Comparison of ENCODE assay signal across 8 cellular contexts in the genomic region with DNA sequence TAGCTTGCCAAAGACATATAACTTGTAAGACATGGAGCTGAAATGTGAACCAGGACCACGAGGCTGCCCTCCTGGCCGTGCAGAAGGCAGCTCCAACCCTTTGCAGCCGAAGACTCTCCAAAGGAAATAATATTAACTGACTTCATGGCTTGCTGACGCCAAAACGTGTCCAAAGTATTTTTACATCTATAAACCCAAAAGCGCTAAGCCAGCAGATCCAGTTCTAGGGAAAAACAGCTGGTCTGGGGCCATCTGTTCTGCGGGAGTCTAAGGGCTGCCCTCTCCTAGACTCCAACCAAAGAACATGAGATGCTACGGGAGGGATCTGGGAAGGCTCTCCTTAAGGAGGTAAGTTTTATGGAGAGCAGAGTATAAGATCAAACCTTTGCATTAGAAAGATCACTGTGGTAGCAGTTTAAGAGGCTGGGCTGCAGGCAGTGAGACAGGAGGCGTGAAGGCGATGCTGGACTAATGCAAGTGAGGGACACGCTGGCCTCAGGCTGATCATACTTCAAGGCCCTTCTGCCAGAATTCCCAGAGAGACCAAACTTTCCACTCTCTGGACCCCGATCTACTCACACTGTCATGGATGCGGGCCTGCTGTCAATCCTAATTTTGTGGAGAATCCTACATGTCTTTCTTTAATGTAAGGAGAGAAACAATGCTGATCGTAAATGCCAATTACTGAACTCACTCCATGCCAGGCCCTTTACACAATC. TPM values are rescaled to one million over a fixed set of nuclear protein-coding genes. Genes with fewer than 3 reads are reported as not detected.
DNase-seq lines count a peak whose midpoint lies in the region; ATAC-seq and TF ChIP-seq lines count a peak whose summit lies in the region.

No MANE protein-coding gene starts in this region.

- peak overlapping the region; percentile 64 for H3K9ac ChIP-seq in IMR-90 (ENCODE audit: low read depth, low read length)

- TF ChIP-seq POLR2A in IMR-90 (IDR thresholded peaks at IDR 0.05; ENCODE audit: low read depth, low read length): no peak

- H3K18ac ChIP-seq in IMR-90 (ENCODE audit: low read depth, low read length): no peak overlapping the region

- dilution Hi-C loops in IMR-90 (cut with HindIII; ENCODE audit: low sequenced_read_pairs, unreplicated experiment): no loop called here

- H3K4me1 ChIP-seq in ACC112 (ENCODE audit: control insufficient read depth, insufficient read depth, low read length, unreplicated experiment) (peaks cover 38% of the 10 kb centered on the region), IMR-90 (ENCODE audit: control insufficient read depth, insufficient read depth, low read length) (peaks cover 6% of the 10 kb centered on the region)

- H4K91ac ChIP-seq in IMR-90 (ENCODE audit: insufficient read depth, low read depth, low read length): no peak overlapping the region

- H3K14ac ChIP-seq in IMR-90 (replicated peaks; ENCODE audit: low read depth, low read length): peak overlapping the region; percentile 63; the same call in 1 of the 2 replicates

- WGBS in IMR-90 (ENCODE audit: extremely low coverage in 2 of 2, insufficient read length in 1 of 2), 2 experiments: 93% methylated on average over 4 of the region's 14 CpGs; no CpG with 5 or more reads in 1 of the 2 experiments

- no peaks in the 10 kb centered on the region for H4K20me1 ChIP-seq in IMR-90 (ENCODE audit: insufficient read depth, low read length)

- H3K27me3 ChIP-seq in ACC112 (ENCODE audit: insufficient read depth, low read length) (no peaks in the 10 kb centered on the region), IMR-90 (ENCODE audit: control insufficient read depth, insufficient read depth, low read length) (no peaks in the 10 kb centered on the region)

- peaks cover 9% of the 10 kb centered on the region for H3K4me1 Mint-ChIP-seq in central memory CD8-positive, alpha-beta T cell
- H3K4me1 Mint-ChIP-seq in naive B cell: peaks cover 29 to 39% (median 32%) of the 10 kb centered on the region in 3 donors

- peaks cover 4% of the 10 kb centered on the region for H3K36me3 Mint-ChIP-seq in central memory CD8-positive, alpha-beta T cell (ENCODE audit: insufficient read depth)
- no peaks in the 10 kb centered on the region for H3K36me3 Mint-ChIP-seq in naive B cell

- no peaks in the 10 kb centered on the region for H3K9me3 ChIP-seq in IMR-90 (ENCODE audit: control insufficient read depth, insufficient read depth, low read length)

- no peak overlapping the region for H3K27ac ChIP-seq in ACC112 (ENCODE audit: low read depth, low read length)
- no peak overlapping the region for H3K27ac ChIP-seq in IMR-90 (ENCODE audit: insufficient read depth, low read length)

- CTCF ChIA-PET in IMR-90 (lab: Yijun Ruan, JAX): interaction anchor here (0.6 kb wide), 4 partner anchors 31 to 1231 kb away, joined by 3 to 4 read pairs (median 3); no protein-coding TSS in a partner anchor

- POLR2A ChIA-PET in IMR-90 (lab: Charles Lee; ENCODE audit: unreplicated experiment): no interaction called here

- no peaks in the 10 kb centered on the region for H3K36me3 ChIP-seq in ACC112 (ENCODE audit: insufficient read depth, low read length)
- no peaks in the 10 kb centered on the region for H3K36me3 ChIP-seq in IMR-90 (ENCODE audit: control insufficient read depth, insufficient read depth, low read length)

- H3K4ac ChIP-seq in IMR-90 (ENCODE audit: low read depth, low read length): peak overlapping the region; percentile 51; the same call in 1 of the 2 replicates

- peaks cover 5 to 10% of the 10 kb centered on the region in 2 experiments; a peak in 2 of 4 replicates for H3K79me1 ChIP-seq in IMR-90 (ENCODE audit: low read depth in 1 of 2, low read length in 2 of 2)

- no peak overlapping the region for H2BK15ac ChIP-seq in IMR-90 (ENCODE audit: low read depth, low read length)

- peak overlapping the region; percentile 84 for H3K4me3 Mint-ChIP-seq in central memory CD8-positive, alpha-beta T cell
- peak overlapping the region; percentile 76 to 97 (median 94) for H3K4me3 Mint-ChIP-seq in naive B cell

- H3K27ac Mint-ChIP-seq in central memory CD8-positive, alpha-beta T cell (ENCODE audit: low read depth): no peak overlapping the region
- peak overlapping the region; percentile 33 to 97 (median 92) for H3K27ac Mint-ChIP-seq in naive B cell

- H2BK5ac ChIP-seq in IMR-90 (ENCODE audit: low read depth, low read length, poor library complexity, severe bottlenecking): no peak overlapping the region

- DNase-seq in IMR-90 (no peak), naive B cell (no peak), NCI-H446 (lab: John Stamatoyannopoulos, UW) (no peak), NCI-H1436 (lab: John Stamatoyannopoulos, UW) (no peak)
- DNase-seq in central memory CD8-positive, alpha-beta T cell (ENCODE audit: low spot score in 2 of 2): no peak
- no peak for DNase-seq in effector CD8-positive, alpha-beta T cell (lab: John Stamatoyannopoulos, UW)

- peak overlapping the region; percentile 33 for H2AK9ac ChIP-seq in IMR-90 (replicated peaks; ENCODE audit: low read depth, low read length, poor library complexity)

- no TSS peak for BruUV-seq in IMR-90 (replicated peaks; lab: Mats Ljungman, UMichigan)

- no peak overlapping the region for H2AK5ac ChIP-seq in IMR-90 (ENCODE audit: low read depth, low read length)

- peak overlapping the region; percentile 20; the same call in 1 of the 2 replicates for H3K56ac ChIP-seq in IMR-90 (ENCODE audit: extremely low read depth, insufficient read depth, low read length)

- no peaks in the 10 kb centered on the region for H3K79me2 ChIP-seq in ACC112 (ENCODE audit: control insufficient read depth, insufficient read depth, low read length, unreplicated experiment)

- peak overlapping the region; percentile 66 for H2AFZ ChIP-seq in ACC112 (ENCODE audit: low read length, unreplicated experiment)
- H2AFZ ChIP-seq in IMR-90 (replicated peaks; ENCODE audit: low read length, poor library complexity): peak overlapping the region; percentile 92

- ATAC-seq in IMR-90 (ENCODE audit: low read depth) (no peak), naive B cell (ENCODE audit: low read depth in 2 of 2) (no peak), GM18520 (IDR thresholded peaks at IDR 0.05; ENCODE audit: unreplicated experiment) (no peak)
- ATAC-seq in central memory CD8-positive, alpha-beta T cell (replicated peaks; ENCODE audit: extremely low read depth, poor library complexity, severe bottlenecking): no peak

- intact Hi-C loops in IMR-90 (cut with micrococcal nuclease): no loop called here

- in situ Hi-C loops in IMR-90 (cut with MboI; ENCODE audit: low sequenced_read_pairs): no loop called here

- peaks cover 6% of the 10 kb centered on the region for H3K9me1 ChIP-seq in IMR-90 (ENCODE audit: insufficient read depth, low read length)

- peak overlapping the region; percentile 79 for H4K5ac ChIP-seq in IMR-90 (ENCODE audit: low read depth, low read length)

- peak overlapping the region; percentile 45 for H3K4me2 ChIP-seq in IMR-90 (ENCODE audit: low read depth, low read length)

- H3K9me3 Mint-ChIP-seq in central memory CD8-positive, alpha-beta T cell: no peaks in the 10 kb centered on the region
- H3K9me3 Mint-ChIP-seq in naive B cell: no peaks in the 10 kb centered on the region

- no peak for TF ChIP-seq RAD21 in IMR-90 (IDR thresholded peaks at IDR 0.05; ENCODE audit: low read length)

- H3K23ac ChIP-seq in IMR-90 (ENCODE audit: low read depth, low read length): no peak overlapping the region

- H3K4me3 ChIP-seq in ACC112 (ENCODE audit: low read depth, low read length) (peak overlapping the region; percentile 78), IMR-90 (ENCODE audit: insufficient read depth, low read depth, low read length) (peak overlapping the region; percentile 79)

- H4K8ac ChIP-seq in IMR-90 (ENCODE audit: low read depth in 2 of 2, low read length in 2 of 2): peak overlapping the region; percentile 61 to 79; a peak in 3 of 4 replicates

- H3K27me3 Mint-ChIP-seq in central memory CD8-positive, alpha-beta T cell: no peaks in the 10 kb centered on the region
- no peaks in the 10 kb centered on the region for H3K27me3 Mint-ChIP-seq in naive B cell

- H2BK20ac ChIP-seq in IMR-90 (ENCODE audit: low read depth, low read length): no peak overlapping the region

- H2BK120ac ChIP-seq in IMR-90 (ENCODE audit: low read depth, low read length): no peak overlapping the region

- TF ChIP-seq CTCF in IMR-90 (conservative IDR thresholded peaks at IDR 0.05; ENCODE audit: low read depth, low read length): no peak

TF ChIP-seq in IMR-90, 13 proteins besides CTCF, POLR2A, EP300 and RAD21 (continues in another document):
- TF ChIP-seq NFE2L2 (IDR thresholded peaks at IDR 0.05; ENCODE audit: low read depth, low read length) (no peak), SMC3 (IDR thresholded peaks at IDR 0.05; ENCODE audit: low read depth, low read length) (no peak), MXI1 (IDR thresholded peaks at IDR 0.05; ENCODE audit: borderline replicate concordance, low read depth, low read length) (no peak), MAFK (IDR thresholded peaks at IDR 0.05; ENCODE audit: low read depth, low read length) (no peak), RFX5 (IDR thresholded peaks at IDR 0.05; ENCODE audit: low read depth, low read length) (no peak), FOS (IDR thresholded peaks at IDR 0.05; ENCODE audit: low read depth, low read length) (no peak)
- TF ChIP-seq, protein P1, sequence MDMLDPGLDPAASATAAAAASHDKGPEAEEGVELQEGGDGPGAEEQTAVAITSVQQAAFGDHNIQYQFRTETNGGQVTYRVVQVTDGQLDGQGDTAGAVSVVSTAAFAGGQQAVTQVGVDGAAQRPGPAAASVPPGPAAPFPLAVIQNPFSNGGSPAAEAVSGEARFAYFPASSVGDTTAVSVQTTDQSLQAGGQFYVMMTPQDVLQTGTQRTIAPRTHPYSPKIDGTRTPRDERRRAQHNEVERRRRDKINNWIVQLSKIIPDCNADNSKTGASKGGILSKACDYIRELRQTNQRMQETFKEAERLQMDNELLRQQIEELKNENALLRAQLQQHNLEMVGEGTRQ (IDR thresholded peaks at IDR 0.05; ENCODE audit: low read depth, low read length): no peak

RNA-seq across cellular contexts. Expression of gene TMEM53, which starts 1.2 kb away (rescaled TPM):
- total RNA-seq in IMR-90 (2012; rRNA removed): 2.2 and 2.7 TPM in 2 replicates
- polyA plus RNA-seq in IMR-90 (2012; rRNA removed) (6.3 and 8.1 TPM in 2 replicates), naive B cell (ENCODE audit: low read depth in 6 of 6) (10 to 100 TPM in 1 of 6 donors, 1 to 10 TPM in 5; 1.2 to 10.3 (median 7.4) TPM)
- polyA plus RNA-seq in IMR-90 (2012; cell fraction: cytosol; rRNA removed): 6.7 and 9.4 TPM in 2 replicates
- polyA plus RNA-seq in IMR-90 (2012; cell fraction: nucleus; rRNA removed; ENCODE audit: low replicate concordance): 3.1 and 5.5 TPM in 2 replicates

RNA-seq across cellular contexts. Expression of gene ARMH1, which starts 1.4 kb away (rescaled TPM):
- total RNA-seq in IMR-90 (2012; rRNA removed): 0.28 and 0.36 TPM in 2 replicates
- 0.72 and 1.1 TPM in 2 replicates for polyA plus RNA-seq in IMR-90 (2012; rRNA removed)
- polyA plus RNA-seq in IMR-90 (2012; cell fraction: cytosol; rRNA removed): 0.33 TPM in 1 of 2 replicates, not detected in the other
- 15.3 and 21.0 TPM in 2 replicates for polyA plus RNA-seq in IMR-90 (2012; cell fraction: nucleus; rRNA removed; ENCODE audit: low replicate concordance)
- polyA plus RNA-seq in naive B cell (ENCODE audit: low read depth in 6 of 6): 10 to 100 TPM; 14.0 to 28.1 (median 18.6) TPM

RNA-seq across cellular contexts. Expression of gene RNU5D-1, which starts 57.9 kb away (rescaled TPM):
- not detected in 2 replicates for total RNA-seq in IMR-90 (2012; rRNA removed)
- polyA plus RNA-seq in IMR-90 (2012; rRNA removed) (not detected in 2 replicates), naive B cell (ENCODE audit: low read depth in 6 of 6) (not detected)
- polyA plus RNA-seq in IMR-90 (2012; cell fraction: cytosol; rRNA removed): not detected in 2 replicates
- polyA plus RNA-seq in IMR-90 (2012; cell fraction: nucleus; rRNA removed; ENCODE audit: low replicate concordance): not detected in 2 replicates
